In genomic region chr6:3878048-3878666, GRCh38 we compare ENCODE assay signal across 33 cellular contexts.
"Had no signal": no experiment of that assay in that cellular context is flagged by ENCODE, and none has a peak within 500 bp of the region (broad histone marks: within the 10 kb centered on the region; RNA-seq: fewer than 3 reads in every experiment).

No MANE protein-coding gene starts in this region.

- H3K27me3 ChIP-seq: adrenal gland, ascending aorta, cardiac muscle cell, dorsolateral prefrontal cortex, foreskin keratinocyte, heart right ventricle, right lobe of liver, uterus had no signal

- H3K36me3 Mint-ChIP-seq: activated CD4-positive, alpha-beta memory T cell treated with anti-CD3 and anti-CD28 coated beads for 36 hours; activated naive CD8-positive, alpha-beta T cell treated with anti-CD3 and anti-CD28 coated beads for 36 hours; brain; natural killer cell treated with Interleukin-12 subunit alpha and Interleukin-12 subunit beta and Interleukin-15 and Interleukin-18, amount 100 ng/mL, for 72 hours; stimulated activated effector memory CD8-positive, alpha-beta T cell treated with anti-CD3 and anti-CD28 coated beads, Interleukin-12 subunit alpha, Interleukin-12 subunit beta, amount 100 ng/mL, for 72 hours; type B pancreatic cell had no signal

- H3K4me1 ChIP-seq: adrenal gland, foreskin keratinocyte, uterus had no signal

- DNase-seq: activated CD4-positive, alpha-beta memory T cell treated with anti-CD3 and anti-CD28 coated beads for 36 hours; activated CD4-positive, alpha-beta T cell treated with anti-CD3 and anti-CD28 coated beads for 48 hours; activated effector memory CD4-positive, alpha-beta T cell treated with Interleukin-2 at 50 U/mL for 16 hours; activated naive CD4-positive, alpha-beta T cell treated with anti-CD3 and anti-CD28 coated beads for 36 hours; activated naive CD8-positive, alpha-beta T cell treated with anti-CD3 and anti-CD28 coated beads for 36 hours; activated T-cell treated with anti-CD3 and anti-CD28 coated beads for 4 hours; activated T-cell treated with anti-CD3 and anti-CD28 coated beads, Interleukin-2, amount 50 U/mL, for 72 hours; adrenal gland; cerebellar nuclear complex; dorsolateral prefrontal cortex; effector memory CD4-positive, alpha-beta T cell; erythroblast; foreskin keratinocyte; heart right ventricle; left ventricle myocardium superior; mucosa of descending colon; right lobe of liver; small intestine; stimulated activated CD4-positive, alpha-beta T cell treated with anti-CD3 and anti-CD28 coated beads, Interleukin-4, amount 100 ng/mL, for 24 hours; SW 1271; T1000; uterus; WERI-Rb-1 had no signal

- H3K4me3 ChIP-seq: adrenal gland, ascending aorta, cardiac muscle cell, coronary artery, dorsolateral prefrontal cortex, heart right ventricle, mucosa of descending colon, right lobe of liver, uterus had no signal

- H3K9me3 ChIP-seq: adrenal gland, ascending aorta, heart right ventricle, mucosa of descending colon, right lobe of liver, uterus had no signal

- ATAC-seq: activated CD4-positive, CD25-positive, alpha-beta regulatory T cell treated with anti-CD3 and anti-CD28 coated beads, Interleukin-2, amount 50 U/mL, for 24 hours; activated T-cell treated with anti-CD3 and anti-CD28 coated beads, Interleukin-2, amount 50 U/mL, for 72 hours; foreskin keratinocyte; heart right ventricle; left ventricle myocardium superior; mucosa of descending colon; right lobe of liver; stimulated activated effector memory CD8-positive, alpha-beta T cell treated with anti-CD3 and anti-CD28 coated beads, Interleukin-12 subunit alpha, Interleukin-12 subunit beta, amount 100 ng/mL, for 72 hours had no signal

- H3K27ac Mint-ChIP-seq: activated CD4-positive, alpha-beta memory T cell treated with anti-CD3 and anti-CD28 coated beads for 36 hours; activated naive CD4-positive, alpha-beta T cell treated with anti-CD3 and anti-CD28 coated beads for 36 hours; activated naive CD8-positive, alpha-beta T cell treated with anti-CD3 and anti-CD28 coated beads for 36 hours; activated T-cell treated with anti-CD3 and anti-CD28 coated beads, Interleukin-2, amount 50 U/mL, for 72 hours; brain; natural killer cell treated with Interleukin-12 subunit alpha and Interleukin-12 subunit beta and Interleukin-15 and Interleukin-18, amount 100 ng/mL, for 72 hours; stimulated activated effector memory CD8-positive, alpha-beta T cell treated with anti-CD3 and anti-CD28 coated beads, Interleukin-12 subunit alpha, Interleukin-12 subunit beta, amount 100 ng/mL, for 72 hours; stimulated activated naive CD8-positive, alpha-beta T cell treated with anti-CD3 and anti-CD28 coated beads, Interleukin-15, Interleukin-2, amounts not matched to agents 100 ng/mL and 50 ng/mL, for 24 hours; T-helper 1 cell treated with Interleukin-12 subunit alpha and Interleukin-12 subunit beta and Interleukin-4 antibody, amounts not matched to agents 30 μg/mL and 1 μg/mL, for 36 hours; type B pancreatic cell had no signal

- H3K36me3 ChIP-seq: adrenal gland, ascending aorta, cardiac muscle cell, heart right ventricle, right lobe of liver, uterus, WERI-Rb-1 had no signal

- H3K27me3 Mint-ChIP-seq: stimulated activated naive CD8-positive, alpha-beta T cell treated with anti-CD3 and anti-CD28 coated beads, Interleukin-15, Interleukin-2, amounts not matched to agents 100 ng/mL and 50 ng/mL, for 24 hours; type B pancreatic cell had no signal

- H3K4me1 Mint-ChIP-seq: activated naive CD8-positive, alpha-beta T cell treated with anti-CD3 and anti-CD28 coated beads for 36 hours; stimulated activated effector memory CD8-positive, alpha-beta T cell treated with anti-CD3 and anti-CD28 coated beads, Interleukin-12 subunit alpha, Interleukin-12 subunit beta, amount 100 ng/mL, for 72 hours had no signal

- H3K27ac ChIP-seq: adrenal gland, ascending aorta, cardiac muscle cell, dorsolateral prefrontal cortex, foreskin keratinocyte, heart right ventricle, right lobe of liver, uterus, WERI-Rb-1 had no signal

- H3K9me3 Mint-ChIP-seq: activated CD4-positive, alpha-beta memory T cell treated with anti-CD3 and anti-CD28 coated beads for 36 hours; activated naive CD4-positive, alpha-beta T cell treated with anti-CD3 and anti-CD28 coated beads for 36 hours; activated naive CD8-positive, alpha-beta T cell treated with anti-CD3 and anti-CD28 coated beads for 36 hours; activated T-cell treated with anti-CD3 and anti-CD28 coated beads, Interleukin-2, amount 50 U/mL, for 72 hours; brain; natural killer cell treated with Interleukin-12 subunit alpha and Interleukin-12 subunit beta and Interleukin-15 and Interleukin-18, amount 100 ng/mL, for 72 hours; stimulated activated effector memory CD8-positive, alpha-beta T cell treated with anti-CD3 and anti-CD28 coated beads, Interleukin-12 subunit alpha, Interleukin-12 subunit beta, amount 100 ng/mL, for 72 hours; stimulated activated naive CD8-positive, alpha-beta T cell treated with anti-CD3 and anti-CD28 coated beads, Interleukin-15, Interleukin-2, amounts not matched to agents 100 ng/mL and 50 ng/mL, for 24 hours; T-helper 1 cell treated with Interleukin-12 subunit alpha and Interleukin-12 subunit beta and Interleukin-4 antibody, amounts not matched to agents 30 μg/mL and 1 μg/mL, for 36 hours had no signal

- H3K4me3 Mint-ChIP-seq: activated CD4-positive, alpha-beta memory T cell treated with anti-CD3 and anti-CD28 coated beads for 36 hours; activated naive CD4-positive, alpha-beta T cell treated with anti-CD3 and anti-CD28 coated beads for 36 hours; activated naive CD8-positive, alpha-beta T cell treated with anti-CD3 and anti-CD28 coated beads for 36 hours; activated T-cell treated with anti-CD3 and anti-CD28 coated beads, Interleukin-2, amount 50 U/mL, for 72 hours; brain; natural killer cell treated with Interleukin-12 subunit alpha and Interleukin-12 subunit beta and Interleukin-15 and Interleukin-18, amount 100 ng/mL, for 72 hours; stimulated activated effector memory CD8-positive, alpha-beta T cell treated with anti-CD3 and anti-CD28 coated beads, Interleukin-12 subunit alpha, Interleukin-12 subunit beta, amount 100 ng/mL, for 72 hours; stimulated activated naive CD8-positive, alpha-beta T cell treated with anti-CD3 and anti-CD28 coated beads, Interleukin-15, Interleukin-2, amounts not matched to agents 100 ng/mL and 50 ng/mL, for 24 hours; T-helper 1 cell treated with Interleukin-12 subunit alpha and Interleukin-12 subunit beta and Interleukin-4 antibody, amounts not matched to agents 30 μg/mL and 1 μg/mL, for 36 hours; type B pancreatic cell had no signal
